In the genomic region with DNA sequence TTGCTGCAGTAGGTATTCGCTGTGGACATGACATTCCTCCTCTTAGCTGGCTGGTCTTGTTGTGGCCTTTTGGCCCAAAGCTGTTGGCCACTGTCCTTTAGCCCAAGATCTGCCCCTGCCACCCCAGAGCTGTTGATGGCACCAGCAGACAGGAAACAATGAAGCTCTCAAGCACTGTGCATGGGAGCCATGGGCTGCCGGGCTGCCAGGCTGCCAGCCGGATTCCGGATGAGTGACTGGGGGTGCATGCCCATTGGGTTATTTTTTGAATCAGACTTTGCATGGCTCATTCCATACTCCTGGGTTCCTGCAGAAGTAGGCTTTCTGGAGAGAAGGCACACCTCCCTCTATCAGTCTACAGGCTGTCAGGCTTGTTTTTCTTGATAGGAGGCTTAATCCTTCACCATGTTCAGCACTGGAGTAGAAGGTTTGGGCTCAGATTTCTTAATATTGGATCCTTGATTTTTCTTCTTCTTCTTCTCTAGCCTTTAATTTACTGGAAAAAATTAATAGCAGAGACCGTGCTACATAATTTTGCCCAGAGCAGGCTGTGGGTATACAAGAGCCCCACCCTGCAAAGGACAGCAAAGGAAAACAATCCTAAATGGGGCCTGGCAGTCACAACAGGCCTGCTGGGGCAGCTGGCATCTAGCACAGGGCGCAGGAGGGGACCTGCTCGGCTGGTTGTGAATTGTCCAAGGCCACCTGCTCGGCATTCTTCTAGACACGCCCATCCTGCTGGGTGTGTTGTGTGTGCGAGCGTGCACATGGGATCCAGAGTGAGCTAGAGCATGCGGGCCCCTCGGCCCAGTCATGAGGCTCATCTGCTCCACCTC, we compare ENCODE assay signal across 12 cellular contexts. TPM values are rescaled to one million over a fixed set of nuclear protein-coding genes. Genes with fewer than 3 reads are reported as not detected.
DNase-seq lines count a peak whose midpoint lies in the region; ATAC-seq, FAIRE-seq and TF ChIP-seq lines count a peak whose summit lies in the region.
"Had no signal": no experiment of that assay in that cellular context is flagged by ENCODE, and none has a peak within 500 bp of the region (broad histone marks: within the 10 kb centered on the region; RNA-seq: fewer than 3 reads in every experiment).

No MANE protein-coding gene starts in this region.

- no peak; the same call in 1 of the 2 replicates for TF ChIP-seq RAD21 in Ishikawa (IDR thresholded peaks at IDR 0.05; ENCODE audit: low read depth)

- no peak for ATAC-seq in HG02840 (IDR thresholded peaks at IDR 0.05; ENCODE audit: low FRiP score, unreplicated experiment)

- DNase-seq in NCI-H345 treated with DMSO at 0.1 percent for 48 hours (lab: John Stamatoyannopoulos, UW; ENCODE audit: unreplicated experiment) = peak; percentile 91
- peak; percentile 95 for DNase-seq in small intestine
- no peak for DNase-seq in EL
- no peak for DNase-seq in foreskin fibroblast
- no peak for DNase-seq in amygdala (lab: John Stamatoyannopoulos, UW)
- DNase-seq: activated CD4-positive, alpha-beta memory T cell treated with anti-CD3 and anti-CD28 coated beads for 36 hours had no signal

- H3K9me3 ChIP-seq in esophagus (ENCODE audit: control insufficient read depth in 2 of 2, insufficient read depth in 1 of 2, low read depth in 1 of 2, low read length in 1 of 2) (no peaks in the 10 kb centered on the region), small intestine (ENCODE audit: control insufficient read depth, low read depth) (no peaks in the 10 kb centered on the region)
- H3K9me3 ChIP-seq: neutrophil had no signal

- FAIRE-seq in small intestine (lab: Jason Lieb, UNC) = no peak
- FAIRE-seq: astrocyte, frontal cortex had no signal

- no peaks in the 10 kb centered on the region for H3K27me3 ChIP-seq in esophagus (ENCODE audit: control insufficient read depth in 1 of 2, insufficient read depth in 2 of 2, low read length in 2 of 2)
- H3K27me3 ChIP-seq in small intestine (ENCODE audit: control insufficient read depth in 2 of 2, insufficient read depth in 2 of 2, low read length in 2 of 2) = no peaks in the 10 kb centered on the region
- H3K27me3 ChIP-seq: neutrophil had no signal

- H3K27ac ChIP-seq in esophagus (ENCODE audit: low read depth in 2 of 2, low read length in 1 of 2) (peak overlapping the region; percentile 85 to 88), small intestine (ENCODE audit: low read depth in 1 of 2, low read length in 1 of 2) (peak overlapping the region; percentile 65 to 78)
- H3K27ac ChIP-seq: neutrophil had no signal

- 48 to 53% methylated on average over 13 of the region's 13 CpGs for WGBS in esophagus, 2 donors
- 33 to 71% (median 46%) methylated on average over 13 of the region's 13 CpGs for WGBS in small intestine, 3 donors

- no peak for TF ChIP-seq CTCF in foreskin fibroblast (IDR thresholded peaks at IDR 0.05; ENCODE audit: low read depth, low read length)

- H3K4me1 ChIP-seq in esophagus (ENCODE audit: control insufficient read depth in 2 of 2, insufficient read depth in 2 of 2, low read length in 1 of 2) (peaks cover 7 to 31% of the 10 kb centered on the region in 2 donors), small intestine (ENCODE audit: control insufficient read depth in 2 of 2, insufficient read depth in 1 of 2, low read depth in 1 of 2, low read length in 1 of 2) (peaks cover 14 to 25% of the 10 kb centered on the region in 2 donors)

- H3K4me3 ChIP-seq in esophagus (ENCODE audit: low read depth in 1 of 2, low read length in 2 of 2) (peak overlapping the region in 1 of 2 donors; percentile 1), small intestine (ENCODE audit: low read depth in 1 of 2, low read length in 2 of 2) (peak overlapping the region in 1 of 2 donors; percentile 14), foreskin fibroblast (ENCODE audit: low read depth in 1 of 2, low read length in 2 of 2) (no peak overlapping the region)

- H3K36me3 ChIP-seq in esophagus (ENCODE audit: control insufficient read depth in 2 of 2, insufficient read depth in 2 of 2, low read length in 1 of 2) (peaks cover 0 to 13% of the 10 kb centered on the region in 2 donors), small intestine (ENCODE audit: control insufficient read depth in 2 of 2, insufficient read depth in 2 of 2, low read length in 2 of 2) (peaks cover 1 to 2% of the 10 kb centered on the region in 2 donors)

- TF ChIP-seq EP300 in Ishikawa (IDR thresholded peaks at IDR 0.05; ENCODE audit: borderline replicate concordance) = peak; percentile 64

TF ChIP-seq in Ishikawa, 13 proteins besides CTCF, POLR2A, EP300 and RAD21:
- TF ChIP-seq TEAD4 (IDR thresholded peaks at IDR 0.05) = peak; percentile 75
- no peak; the same call in 1 of the 2 replicates for TF ChIP-seq CEBPB (IDR thresholded peaks at IDR 0.05)
- 0 out of 2 replicates have a peak, but pooled peaks have one; percentile 18 for TF ChIP-seq YY1 (IDR thresholded peaks at IDR 0.05; ENCODE audit: low read depth)
- TF ChIP-seq, protein P1, sequence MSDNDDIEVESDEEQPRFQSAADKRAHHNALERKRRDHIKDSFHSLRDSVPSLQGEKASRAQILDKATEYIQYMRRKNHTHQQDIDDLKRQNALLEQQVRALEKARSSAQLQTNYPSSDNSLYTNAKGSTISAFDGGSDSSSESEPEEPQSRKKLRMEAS (IDR thresholded peaks at IDR 0.05) = peak; percentile 94
- no peak for TF ChIP-seq CREB1 (IDR thresholded peaks at IDR 0.05; ENCODE audit: low read depth)
- peak; percentile 94 for TF ChIP-seq TCF12 (IDR thresholded peaks at IDR 0.05; ENCODE audit: low read depth)

RNA-seq across cellular contexts. Expression of a gene that starts 32.2 kb away (rescaled TPM):
- polyA plus RNA-seq in esophagus (10 to 100 TPM; 52.2 to 66.8 TPM), small intestine (10 to 100 TPM; 42.9 to 77.3 (median 64.6) TPM)

Comparison
In these comparisons a context has a peak if more than half of its experiments do, and no peak if none do; other contexts are left out.
1. DNase-seq: peak in NCI-H345 treated with DMSO at 0.1 percent for 48 hours (single experiment) and small intestine (single experiment); none in EL (single experiment), foreskin fibroblast (0 of 2) and amygdala (0 of 56).